In genomic region chr4:112473985-112474384, GRCh38 we compare ENCODE assay signal across 9 cellular contexts. TPM values are rescaled to one million over a fixed set of nuclear protein-coding genes. Genes with fewer than 3 reads are reported as not detected.
"Had no signal": no experiment of that assay in that cellular context is flagged by ENCODE, and none has a peak within 500 bp of the region (broad histone marks: within the 10 kb centered on the region; RNA-seq: fewer than 3 reads in every experiment).

No MANE protein-coding gene starts in this region.

- FAIRE-seq: G401.6, GM12878, GM12891, GM12892, GM18507, GM19239 had no signal

- DNase-seq: GDM1, GF-D8 had no signal

- H3K4me3 ChIP-seq: GM12878 had no signal

- ATAC-seq: GM12878 had no signal

RNA-seq across cellular contexts. Expression of gene NEUROG2, which starts 42.0 kb away (rescaled TPM):
- total RNA-seq: G401 had no signal
